In genomic region chr14:103392106-103392505, GRCh38 we compare ENCODE assay signal across 1 cellular context.
TF ChIP-seq lines count a peak whose summit lies in the region.

No MANE protein-coding gene starts in this region.

TF ChIP-seq in HepG2, 621 proteins besides CTCF, POLR2A, EP300 and RAD21:
- TF ChIP-seq ZNF557 (CRISPR knock-in tag; IDR thresholded peaks at IDR 0.05) = no peak
- TF ChIP-seq ZNF570 (CRISPR knock-in tag; IDR thresholded peaks at IDR 0.05; ENCODE audit: borderline replicate concordance) = no peak
- no peak for TF ChIP-seq ZNF768 (CRISPR knock-in tag; IDR thresholded peaks at IDR 0.05)
- no peak for TF ChIP-seq NFKB2 (CRISPR knock-in tag; IDR thresholded peaks at IDR 0.05; ENCODE audit: borderline replicate concordance)
- TF ChIP-seq ZNF430 (CRISPR knock-in tag; IDR thresholded peaks at IDR 0.05) = no peak
- no peak for TF ChIP-seq ZNF652 (CRISPR knock-in tag; IDR thresholded peaks at IDR 0.05; ENCODE audit: borderline replicate concordance, low read depth)
- TF ChIP-seq ZNF749 (CRISPR knock-in tag; IDR thresholded peaks at IDR 0.05; ENCODE audit: borderline replicate concordance) = no peak
- no peak for TF ChIP-seq ZNF546 (CRISPR knock-in tag; conservative IDR thresholded peaks at IDR 0.05)
- TF ChIP-seq ZNF160 (CRISPR knock-in tag; IDR thresholded peaks at IDR 0.05) = no peak
- TF ChIP-seq ZNF3 (CRISPR knock-in tag; IDR thresholded peaks at IDR 0.05) = no peak
- TF ChIP-seq POLR2G (IDR thresholded peaks at IDR 0.05; ENCODE audit: low read depth, low read length) = no peak
- TF ChIP-seq NCOA1 (CRISPR knock-in tag; IDR thresholded peaks at IDR 0.05) = no peak
- no peak for TF ChIP-seq MAFK (conservative IDR thresholded peaks at IDR 0.05 in 1 of 2, IDR thresholded peaks at IDR 0.05 in 1 of 2; ENCODE audit: low read length in 2 of 2)
- no peak for TF ChIP-seq KLF9 (CRISPR knock-in tag; IDR thresholded peaks at IDR 0.05; ENCODE audit: low read depth)
- TF ChIP-seq ZNF770 (CRISPR knock-in tag; IDR thresholded peaks at IDR 0.05) = no peak
- no peak for TF ChIP-seq ZFP37 (CRISPR knock-in tag; IDR thresholded peaks at IDR 0.05; ENCODE audit: borderline replicate concordance)
- no peak for TF ChIP-seq CCDC6 (CRISPR knock-in tag; IDR thresholded peaks at IDR 0.05)
- no peak for TF ChIP-seq SAP130 (CRISPR knock-in tag; IDR thresholded peaks at IDR 0.05; ENCODE audit: low read depth)
